ENCODE assay signal across 8 cellular contexts in the genomic region with DNA sequence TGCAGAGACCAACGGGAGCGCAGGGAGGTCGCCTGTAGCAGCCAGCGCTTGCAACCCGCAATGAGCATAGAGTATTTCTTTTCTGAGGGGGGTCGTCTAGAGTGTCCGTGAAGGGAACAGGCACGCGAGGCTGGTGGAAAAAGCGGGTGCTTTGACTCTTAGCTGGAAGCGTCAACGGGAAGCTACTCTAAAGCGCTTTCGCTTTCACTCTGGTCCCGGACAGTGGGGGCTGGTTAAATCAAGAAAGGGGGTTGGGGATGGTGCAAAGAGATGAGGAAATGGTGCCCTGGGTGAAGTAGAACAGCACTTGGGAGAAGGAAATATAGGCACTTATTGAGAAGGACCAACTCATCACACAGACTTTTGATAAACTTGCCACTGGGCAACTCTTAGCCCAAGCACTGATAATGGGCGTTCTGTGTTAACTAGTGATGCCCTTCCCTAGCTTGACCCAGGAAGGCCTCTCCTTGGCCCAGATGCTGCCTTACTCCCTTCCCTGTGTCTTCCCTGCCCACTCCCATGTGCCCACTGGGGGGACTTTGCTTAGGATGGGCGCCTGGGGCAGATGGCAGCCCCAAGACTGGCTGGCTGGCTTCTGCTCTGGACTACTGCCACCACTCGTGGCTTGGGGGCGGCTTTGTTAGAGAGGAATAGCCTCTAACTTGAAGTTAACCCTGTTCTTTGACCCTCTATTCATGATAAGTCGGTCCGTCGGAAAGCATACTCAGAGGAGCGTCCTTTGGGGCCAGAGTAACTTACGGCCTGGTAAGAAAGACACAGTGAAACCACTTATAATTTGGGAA. TPM values are rescaled to one million over a fixed set of nuclear protein-coding genes. Genes with fewer than 3 reads are reported as not detected.
DNase-seq lines count a peak whose midpoint lies in the region; ATAC-seq and TF ChIP-seq lines count a peak whose summit lies in the region.

No MANE protein-coding gene starts in this region.

- no peaks in the 10 kb centered on the region for H3K27me3 Mint-ChIP-seq in activated B cell treated with CpG ODN at 0.5 μM for 24 hours
- H3K27me3 Mint-ChIP-seq in stimulated activated naive B cell treated with anti-CD40 and anti-IgM and Interleukin-4, amounts not matched to agents 10 μg/mL and 1 μg/mL and 100 μg/mL, for 72 hours, result no peaks in the 10 kb centered on the region

- H3K4me1 Mint-ChIP-seq in activated B cell treated with CpG ODN at 0.5 μM for 24 hours, result peaks cover 79% of the 10 kb centered on the region
- H3K4me1 Mint-ChIP-seq in stimulated activated naive B cell treated with anti-CD40 and anti-IgM and Interleukin-4, amounts not matched to agents 10 μg/mL and 1 μg/mL and 100 μg/mL, for 72 hours, result peaks cover 42 to 73% of the 10 kb centered on the region in 2 donors

- peak overlapping the region; percentile 98 for H3K27ac Mint-ChIP-seq in activated B cell treated with CpG ODN at 0.5 μM for 24 hours
- peak overlapping the region; percentile 99 for H3K27ac Mint-ChIP-seq in stimulated activated naive B cell treated with anti-CD40 and anti-IgM and Interleukin-4, amounts not matched to agents 10 μg/mL and 1 μg/mL and 100 μg/mL, for 72 hours

- no peak for DNase-seq in A673 (ENCODE audit: low spot score)
- DNase-seq in activated B cell treated with CpG ODN at 0.5 μM for 24 hours, result no peak
- peak in 1 of 10 donors; percentile 36 for DNase-seq in dorsolateral prefrontal cortex
- DNase-seq in lower lobe of right lung, result peak; percentile 61
- DNase-seq in stimulated activated naive B cell treated with anti-CD40 and anti-IgM and Interleukin-4, amounts not matched to agents 10 μg/mL and 1 μg/mL and 100 μg/mL, for 72 hours, result no peak

- TF ChIP-seq CTCF in A673 (conservative IDR thresholded peaks at IDR 0.05; ENCODE audit: low read depth, low read length) (no peak), activated B cell treated with CpG ODN at 0.5 μM for 24 hours (IDR thresholded peaks at IDR 0.05) (no peak), dorsolateral prefrontal cortex (IDR thresholded peaks at IDR 0.05 in 54 of 56, conservative IDR thresholded peaks at IDR 0.05 in 2 of 56; ENCODE audit: low read depth in 1 of 56, partially characterized antibody in 56 of 56) (no peak), lower lobe of right lung (IDR thresholded peaks at IDR 0.05) (no peak)

- no TSS peak for BruUV-seq in A673 (replicated peaks; lab: Mats Ljungman, UMichigan)

- CTCF ChIA-PET in A673 (lab: Charles Lee) (interaction anchor here (0.6 to 2.6 kb wide), 4 partner anchors 13 to 766 kb away, joined by 5 to 56 read pairs (median 6); partner anchors contain the start of gene TAP2), activated B cell treated with CpG ODN at 0.5 μM for 24 hours (lab: Charles Lee) (interaction anchor here (0.7 to 5.6 kb wide), 13 partner anchors 13 to 662 kb away, joined by 3 to 218 read pairs (median 5); partner anchors contain the start of genes GPSM3, PSMB8 and TAP2)

- peak overlapping the region; percentile 99 for H3K4me3 Mint-ChIP-seq in activated B cell treated with CpG ODN at 0.5 μM for 24 hours
- peak overlapping the region; percentile 94 to 100 for H3K4me3 Mint-ChIP-seq in stimulated activated naive B cell treated with anti-CD40 and anti-IgM and Interleukin-4, amounts not matched to agents 10 μg/mL and 1 μg/mL and 100 μg/mL, for 72 hours

- POLR2A ChIA-PET in A673 (lab: Charles Lee; ENCODE audit: low non-redundant PET) (no interaction called here), activated B cell treated with CpG ODN at 0.5 μM for 24 hours (lab: Charles Lee) (interaction anchor here (0.6 to 12.3 kb wide), 24 partner anchors 10 to 662 kb away, joined by 3 to 904 read pairs (median 9); partner anchors contain the start of genes BRD2, GPSM3, HLA-DMA and HLA-DMB)

- H3K27me3 ChIP-seq in A673 (replicated peaks; ENCODE audit: insufficient read depth, low read depth, low read length, poor library complexity) (peaks cover 27% of the 10 kb centered on the region), dorsolateral prefrontal cortex (no peaks in the 10 kb centered on the region), lower lobe of right lung (ENCODE audit: low read depth) (no peaks in the 10 kb centered on the region)

- H3K27ac ChIP-seq in A673 (ENCODE audit: low read depth, low read length, poor library complexity, severe bottlenecking) (no peak overlapping the region), dorsolateral prefrontal cortex (peak overlapping the region; percentile 87 to 100 (median 99)), lower lobe of right lung (peak overlapping the region; percentile 97)

- ATAC-seq in GM18907 (IDR thresholded peaks at IDR 0.05; ENCODE audit: unreplicated experiment) (peak; percentile 17), HG03460 (IDR thresholded peaks at IDR 0.05; ENCODE audit: unreplicated experiment) (peak; percentile 18), activated B cell treated with CpG ODN at 0.5 μM for 24 hours (ENCODE audit: low read depth) (peak; percentile 12), lower lobe of right lung (peak; percentile 51 to 57), GM19463 (IDR thresholded peaks at IDR 0.05; ENCODE audit: unreplicated experiment) (no peak)
- ATAC-seq in stimulated activated naive B cell treated with anti-CD40 and anti-IgM and Interleukin-4, amounts not matched to agents 10 μg/mL and 1 μg/mL and 100 μg/mL, for 72 hours (replicated peaks), result peak; percentile 28 to 30

- intact Hi-C loops in A673 (cut with micrococcal nuclease; ENCODE audit: unreplicated experiment) (no loop called here), activated B cell treated with CpG ODN at 0.5 μM for 24 hours (cut with micrococcal nuclease) (loop anchor here (1.0 kb wide), 3 partner anchors 13 to 38 kb away; partner anchors contain the start of gene TAP2), dorsolateral prefrontal cortex (cut with DNase I) (loop anchor here (5.0 kb wide), 2 partner anchors 118 to 657 kb away; no protein-coding TSS in a partner anchor), lower lobe of right lung (cut with DNase I) (no loop called here)

- peaks cover 94% of the 10 kb centered on the region for H3K36me3 Mint-ChIP-seq in activated B cell treated with CpG ODN at 0.5 μM for 24 hours (ENCODE audit: low read depth)
- peaks cover 74 to 79% of the 10 kb centered on the region in 2 donors for H3K36me3 Mint-ChIP-seq in stimulated activated naive B cell treated with anti-CD40 and anti-IgM and Interleukin-4, amounts not matched to agents 10 μg/mL and 1 μg/mL and 100 μg/mL, for 72 hours

- H3K4me3 ChIP-seq in A673 (ENCODE audit: low read depth, low read length, poor library complexity, severe bottlenecking) (peak overlapping the region; percentile 93), dorsolateral prefrontal cortex (peak overlapping the region; percentile 67 to 99 (median 92)), lower lobe of right lung (peak overlapping the region; percentile 93)

- no peaks in the 10 kb centered on the region for H3K9me3 ChIP-seq in A673 (ENCODE audit: low read depth, low read length, poor library complexity, severe bottlenecking)
- no peaks in the 10 kb centered on the region for H3K9me3 ChIP-seq in lower lobe of right lung

- no peaks in the 10 kb centered on the region for H3K4me1 ChIP-seq in A673 (ENCODE audit: insufficient read depth, low read length, poor library complexity, severe bottlenecking)
- peaks cover 52% of the 10 kb centered on the region for H3K4me1 ChIP-seq in lower lobe of right lung

- no peaks in the 10 kb centered on the region for H3K9me3 Mint-ChIP-seq in activated B cell treated with CpG ODN at 0.5 μM for 24 hours
- H3K9me3 Mint-ChIP-seq in stimulated activated naive B cell treated with anti-CD40 and anti-IgM and Interleukin-4, amounts not matched to agents 10 μg/mL and 1 μg/mL and 100 μg/mL, for 72 hours, result peaks cover 0 to 2% of the 10 kb centered on the region in 2 donors

- H3K36me3 ChIP-seq in A673 (ENCODE audit: insufficient read depth, low read length, poor library complexity, severe bottlenecking) (no peaks in the 10 kb centered on the region), lower lobe of right lung (peaks cover 61% of the 10 kb centered on the region)

RNA-seq across cellular contexts. Expression of gene PSMB9, which starts 0.6 kb away (rescaled TPM):
- total RNA-seq in A673 (2021) (4.3 and 6.8 TPM in 2 replicates), activated B cell treated with CpG ODN at 0.5 μM for 24 hours (198 and 223 TPM in 2 replicates), dorsolateral prefrontal cortex (10 to 100 TPM in 85 of 120 experiments, 1 to 10 TPM in 35; 3.1 to 32.7 (median 12.7) TPM), lower lobe of right lung (74.5 TPM)

RNA-seq across cellular contexts. Expression of gene TAP1, which starts 1.1 kb away (rescaled TPM):
- total RNA-seq in A673 (2021), result 11.7 and 12.3 TPM in 2 replicates
- total RNA-seq in activated B cell treated with CpG ODN at 0.5 μM for 24 hours, result 148 and 151 TPM in 2 replicates
- total RNA-seq in dorsolateral prefrontal cortex, result 10 to 100 TPM; 10.8 to 44.1 (median 18.6) TPM
- total RNA-seq in lower lobe of right lung, result 63.9 TPM

RNA-seq across cellular contexts. Expression of gene PSMB8, which starts 10.7 kb away (rescaled TPM):
- total RNA-seq in A673 (2021), result 20.2 and 21.8 TPM in 2 replicates
- total RNA-seq in activated B cell treated with CpG ODN at 0.5 μM for 24 hours, result 182 and 194 TPM in 2 replicates
- total RNA-seq in dorsolateral prefrontal cortex, result 10 to 100 TPM in 101 of 120 experiments, 1 to 10 TPM in 19; 6.7 to 33.3 (median 13.1) TPM
- 103 TPM for total RNA-seq in lower lobe of right lung

RNA-seq across cellular contexts. Expression of gene TAP2, which starts 16.0 kb away (rescaled TPM):
- total RNA-seq in A673 (2021) (39.2 and 46.5 TPM in 2 replicates), activated B cell treated with CpG ODN at 0.5 μM for 24 hours (141 and 172 TPM in 2 replicates), dorsolateral prefrontal cortex (10 to 100 TPM; 12.3 to 50.8 (median 24.2) TPM), lower lobe of right lung (81.8 TPM)

RNA-seq across cellular contexts. Expression of gene HLA-DOB, which starts 37.8 kb away (rescaled TPM):
- 2.0 and 2.8 TPM in 2 replicates for total RNA-seq in A673 (2021)
- total RNA-seq in activated B cell treated with CpG ODN at 0.5 μM for 24 hours, result 95.6 and 101 TPM in 2 replicates
- 1 to 10 TPM in 48 of 120 experiments, under 1 TPM in 40, not detected in 32; 0.33 to 9.9 (median 1.0) TPM for total RNA-seq in dorsolateral prefrontal cortex
- total RNA-seq in lower lobe of right lung, result 0.95 TPM

Comparison
In these comparisons a context has a peak if more than half of its experiments do, and no peak if none do; other contexts are left out.
1. intact Hi-C loops: an anchor here in activated B cell treated with CpG ODN at 0.5 μM for 24 hours (1.0 kb wide) and dorsolateral prefrontal cortex (5.0 kb wide); none called in A673 and lower lobe of right lung.